In the genomic region with DNA sequence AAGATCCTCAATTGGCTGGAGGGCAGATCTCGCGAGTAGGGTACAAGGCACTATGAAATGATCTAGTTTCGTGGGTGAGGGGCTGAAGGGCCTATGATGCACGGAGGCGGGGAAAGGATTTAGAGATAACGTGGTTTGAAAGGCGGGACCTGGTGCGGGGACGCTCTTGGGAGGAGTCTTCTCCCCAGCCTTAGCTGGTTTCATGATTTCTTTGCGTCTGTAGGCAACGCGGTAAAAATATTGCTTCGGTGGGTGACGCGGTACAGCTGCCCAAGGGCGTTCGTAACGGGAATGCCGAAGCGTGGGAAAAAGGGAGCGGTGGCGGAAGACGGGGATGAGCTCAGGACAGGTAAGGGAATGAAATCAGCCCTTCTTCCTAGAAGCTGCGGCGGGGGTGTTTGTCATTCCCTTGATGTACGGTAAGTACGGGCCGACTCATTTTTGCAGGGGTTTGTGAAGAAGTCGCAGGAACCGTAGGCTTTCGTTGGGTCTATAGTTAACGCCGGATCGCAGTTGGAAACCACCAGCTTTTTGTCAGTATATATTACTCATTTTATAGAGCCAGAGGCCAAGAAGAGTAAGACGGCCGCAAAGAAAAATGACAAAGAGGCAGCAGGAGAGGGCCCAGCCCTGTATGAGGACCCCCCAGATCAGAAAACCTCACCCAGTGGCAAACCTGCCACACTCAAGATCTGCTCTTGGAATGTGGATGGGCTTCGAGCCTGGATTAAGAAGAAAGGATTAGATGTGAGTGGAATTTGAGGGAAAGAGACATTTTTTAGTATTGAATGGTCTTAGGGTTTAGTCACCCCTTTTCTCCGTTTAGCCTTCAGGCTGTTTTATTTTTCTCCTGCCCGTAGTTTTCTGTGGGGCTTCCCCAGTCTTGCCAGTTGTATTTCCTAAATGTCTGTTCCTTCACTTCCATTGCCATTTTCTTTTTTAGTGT, we compare ENCODE assay signal across 7 cellular contexts. TPM values are rescaled to one million over a fixed set of nuclear protein-coding genes. Genes with fewer than 3 reads are reported as not detected.
A peak's percentile ranks its signal among the peaks of the same experiment; 100 is the strongest.
DNase-seq lines count a peak whose midpoint lies in the region; ATAC-seq and TF ChIP-seq lines count a peak whose summit lies in the region.

No MANE protein-coding gene starts in this region.

- H3K4me1 ChIP-seq in muscle layer of colon (ENCODE audit: insufficient read depth, low read length) = peaks cover 28% of the 10 kb centered on the region

- peak overlapping the region; percentile 73 to 93 for H3K4me3 ChIP-seq in muscle layer of colon (ENCODE audit: low read depth in 1 of 2, low read length in 2 of 2)

- H3K36me3 Mint-ChIP-seq in type B pancreatic cell = peaks cover 22% of the 10 kb centered on the region

- no peaks in the 10 kb centered on the region for H3K27me3 Mint-ChIP-seq in type B pancreatic cell

- H3K27ac Mint-ChIP-seq in type B pancreatic cell = no peak overlapping the region

- no peak for TF ChIP-seq CTCF in type B pancreatic cell (conservative IDR thresholded peaks at IDR 0.05)

- peak overlapping the region; percentile 99 for H3K27ac ChIP-seq in muscle layer of colon (ENCODE audit: low read depth, low read length)

- ATAC-seq in GM19043 (IDR thresholded peaks at IDR 0.05; ENCODE audit: low read depth, unreplicated experiment) (peak; percentile 29), HG03175 (IDR thresholded peaks at IDR 0.05; ENCODE audit: unreplicated experiment) (peak; percentile 58)

- no peaks in the 10 kb centered on the region for H3K9me3 ChIP-seq in muscle layer of colon (ENCODE audit: low read length)

- peaks cover 15% of the 10 kb centered on the region for H3K4me1 Mint-ChIP-seq in type B pancreatic cell (ENCODE audit: unreplicated experiment)

- no peaks in the 10 kb centered on the region for H3K9me3 Mint-ChIP-seq in type B pancreatic cell

- no peak overlapping the region for H3K4me3 Mint-ChIP-seq in type B pancreatic cell

- H3K36me3 ChIP-seq in muscle layer of colon (ENCODE audit: insufficient read depth, low read length) = peaks cover 58% of the 10 kb centered on the region

- peak overlapping the region; percentile 93 for H3K9ac ChIP-seq in muscle layer of colon (ENCODE audit: low read length)

- H3K27me3 ChIP-seq in muscle layer of colon (ENCODE audit: control insufficient read depth in 1 of 2, insufficient read depth in 2 of 2, low read length in 2 of 2) = no peaks in the 10 kb centered on the region

- DNase-seq in DMS153 treated with DMSO at 0.1 percent for 48 hours (lab: John Stamatoyannopoulos, UW; ENCODE audit: unreplicated experiment) (peak; percentile 48), OCI-M1 (lab: John Stamatoyannopoulos, UW) (peak; percentile 97), type B pancreatic cell (ENCODE audit: extremely low spot score, unreplicated experiment) (no peak)
- DNase-seq in effector CD8-positive, alpha-beta T cell (lab: John Stamatoyannopoulos, UW) = peak; percentile 72

RNA-seq across cellular contexts. Expression of gene APEX1, which starts 0.6 kb away (rescaled TPM):
- 228 and 319 TPM in 2 replicates for total RNA-seq in type B pancreatic cell (ENCODE audit: low replicate concordance)

RNA-seq across cellular contexts. Expression of gene OSGEP, which starts 1.0 kb away (rescaled TPM):
- 37.4 and 57.1 TPM in 2 replicates for total RNA-seq in type B pancreatic cell (ENCODE audit: low replicate concordance)

RNA-seq across cellular contexts. Expression of gene PIP4P1, which starts 5.6 kb away (rescaled TPM):
- 38.4 and 44.8 TPM in 2 replicates for total RNA-seq in type B pancreatic cell (ENCODE audit: low replicate concordance)

RNA-seq across cellular contexts. Expression of gene PNP, which starts 13.6 kb away (rescaled TPM):
- total RNA-seq in type B pancreatic cell (ENCODE audit: low replicate concordance) = 36.9 and 66.3 TPM in 2 replicates

RNA-seq across cellular contexts. Expression of gene KLHL33, which starts 19.7 kb away (rescaled TPM):
- not detected in 2 replicates for total RNA-seq in type B pancreatic cell (ENCODE audit: low replicate concordance)
